In genomic region chr16:66476328-66477027, GRCh38 we compare ENCODE assay signal across 9 cellular contexts. TPM values are rescaled to one million over a fixed set of nuclear protein-coding genes. Genes with fewer than 3 reads are reported as not detected.
A peak's percentile ranks its signal among the peaks of the same experiment; 100 is the strongest.
DNase-seq lines count a peak whose midpoint lies in the region; ATAC-seq lines count a peak whose summit lies in the region.
"Had no signal": no experiment of that assay in that cellular context is flagged by ENCODE, and none has a peak within 500 bp of the region (broad histone marks: within the 10 kb centered on the region; RNA-seq: fewer than 3 reads in every experiment).

No MANE protein-coding gene starts in this region.

- peak; percentile 70 for DNase-seq in activated naive CD4-positive, alpha-beta T cell treated with Interleukin-2 at 50 U/mL for 16 hours
- DNase-seq in activated naive CD4-positive, alpha-beta T cell (lab: John Stamatoyannopoulos, UW) = no peak
- DNase-seq in activated CD4-positive, alpha-beta T cell treated with anti-CD3 and anti-CD28 coated beads, Interleukin-2, amount 50 U/mL, for 48 hours = peak; percentile 73 to 77
- peak; percentile 66 for DNase-seq in iPS-NIHi11 (ENCODE audit: low spot score)
- peak; percentile 37 for DNase-seq in ureter (ENCODE audit: low spot score)
- no peak for DNase-seq in globus pallidus (ENCODE audit: low spot score)
- DNase-seq in DMS114 treated with DMSO at 0.1 percent for 48 hours (lab: John Stamatoyannopoulos, UW; ENCODE audit: unreplicated experiment) = no peak
- DNase-seq: NCI-H2171 treated with DMSO at 0.1 percent for 48 hours had no signal

- no peak for ATAC-seq in HG02588 (IDR thresholded peaks at IDR 0.05; ENCODE audit: unreplicated experiment)

RNA-seq across cellular contexts. Expression of gene BEAN1, which starts 49.4 kb away (rescaled TPM):
- total RNA-seq in ureter = 1.6 TPM

Comparison
In these comparisons a context has a peak if more than half of its experiments do, and no peak if none do; other contexts are left out.
1. DNase-seq: peak in activated naive CD4-positive, alpha-beta T cell treated with Interleukin-2 at 50 U/mL for 16 hours (single experiment), activated CD4-positive, alpha-beta T cell treated with anti-CD3 and anti-CD28 coated beads, Interleukin-2, amount 50 U/mL, for 48 hours (2 of 2), iPS-NIHi11 (single experiment) and ureter (single experiment); none in activated naive CD4-positive, alpha-beta T cell (0 of 4), globus pallidus (single experiment) and DMS114 treated with DMSO at 0.1 percent for 48 hours (single experiment).